In genomic region chr7:100921039-100921438, GRCh38 we compare ENCODE assay signal across 29 cellular contexts. TPM values are rescaled to one million over a fixed set of nuclear protein-coding genes. Genes with fewer than 3 reads are reported as not detected.
"Had no signal": no experiment of that assay in that cellular context is flagged by ENCODE, and none has a peak within 500 bp of the region (broad histone marks: within the 10 kb centered on the region; RNA-seq: fewer than 3 reads in every experiment).

No MANE protein-coding gene starts in this region.

- H3K4me3 ChIP-seq: esophagus muscularis mucosa, gastrocnemius medialis, heart left ventricle had no signal

- H3K4me1 ChIP-seq: foreskin keratinocyte had no signal

- H3K27me3 ChIP-seq: brain microvascular endothelial cell, foreskin keratinocyte, gastrocnemius medialis had no signal

- H3K27ac ChIP-seq: brain microvascular endothelial cell, esophagus muscularis mucosa, foreskin keratinocyte, gastrocnemius medialis, heart left ventricle, VCaP had no signal

- ATAC-seq: activated CD4-positive, CD25-positive, alpha-beta regulatory T cell treated with anti-CD3 and anti-CD28 coated beads, Interleukin-2, amount 50 U/mL, for 24 hours; activated CD8-positive, alpha-beta T cell treated with anti-CD3 and anti-CD28 coated beads for 36 hours; activated T-cell treated with anti-CD3 and anti-CD28 coated beads, Interleukin-2, amount 50 U/mL, for 4 hours; activated T-helper 17 cell treated with anti-CD3 and anti-CD28 coated beads, Interleukin-2, amount 50 U/mL, for 72 hours; effector memory CD8-positive, alpha-beta T cell; foreskin keratinocyte; gastrocnemius medialis; heart left ventricle had no signal

- H3K36me3 ChIP-seq: brain microvascular endothelial cell, esophagus muscularis mucosa, gastrocnemius medialis, heart left ventricle had no signal

- H3K9me3 ChIP-seq: esophagus muscularis mucosa, gastrocnemius medialis, heart left ventricle had no signal

- FAIRE-seq: astrocyte, bronchial epithelial cell had no signal

- DNase-seq: activated B cell treated with CpG ODN at 0.5 μM for 24 hours; activated CD4-positive, alpha-beta T cell treated with anti-CD3 and anti-CD28 coated beads for 48 hours; activated CD4-positive, alpha-beta T cell treated with anti-CD3 and anti-CD28 coated beads, Interleukin-2, amount 50 U/mL, for 1 hour; activated CD4-positive, alpha-beta T cell treated with anti-CD3 and anti-CD28 coated beads, Interleukin-2, amount 50 U/mL, for 48 hours; activated CD8-positive, alpha-beta memory T cell treated with anti-CD3 and anti-CD28 coated beads for 24 hours; activated CD8-positive, alpha-beta T cell treated with anti-CD3 and anti-CD28 coated beads for 36 hours; activated effector memory CD4-positive, alpha-beta T cell treated with Interleukin-2 at 50 U/mL for 16 hours; activated gamma-delta T cell treated with Interleukin-2 at 50 U/mL for 16 hours; activated naive CD4-positive, alpha-beta T cell treated with anti-CD3 and anti-CD28 coated beads, Interleukin-2, amount 50 U/mL, for 16 hours; activated naive CD4-positive, alpha-beta T cell treated with Interleukin-2 at 50 U/mL for 16 hours; activated T-cell treated with anti-CD3 and anti-CD28 coated beads, Interleukin-2, amount 50 U/mL, for 4 hours; amniotic stem cell; anterior cingulate cortex; brain microvascular endothelial cell; cortex of kidney; dermis blood vessel endothelial cell; effector CD4-positive, alpha-beta T cell; effector memory CD8-positive, alpha-beta T cell; erythroblast; foreskin keratinocyte; gastrocnemius medialis; glutamatergic neuron; heart left ventricle had no signal

RNA-seq across cellular contexts. Expression of gene ACHE, which starts 25.4 kb away (rescaled TPM):
- total RNA-seq: activated T-helper 17 cell treated with anti-CD3 and anti-CD28 coated beads, Interleukin-2, amount 50 U/mL, for 72 hours; bronchial epithelial cell had no signal

RNA-seq across cellular contexts. Expression of gene MUC3A, which starts 28.3 kb away (rescaled TPM):
- total RNA-seq: activated B cell treated with CpG ODN at 0.5 μM for 24 hours; activated CD8-positive, alpha-beta T cell treated with anti-CD3 and anti-CD28 coated beads for 36 hours; dermis blood vessel endothelial cell had no signal

RNA-seq across cellular contexts. Expression of gene MUC12, which starts 48.3 kb away (rescaled TPM):
- total RNA-seq: activated B cell treated with CpG ODN at 0.5 μM for 24 hours, dermis blood vessel endothelial cell had no signal
